ENCODE assay signal across 8 cellular contexts in genomic region chr9:39474499-39474898, GRCh38.
ATAC-seq lines count a peak whose summit lies in the region.

No MANE protein-coding gene starts in this region.

- ATAC-seq in GM18511 (IDR thresholded peaks at IDR 0.05; ENCODE audit: unreplicated experiment) (peak; percentile 99), GM19025 (IDR thresholded peaks at IDR 0.05; ENCODE audit: low read depth, unreplicated experiment) (peak; percentile 86), GM19467 (IDR thresholded peaks at IDR 0.05; ENCODE audit: unreplicated experiment) (peak; percentile 99), GM21619 (IDR thresholded peaks at IDR 0.05; ENCODE audit: unreplicated experiment) (peak; percentile 99), HG02763 (IDR thresholded peaks at IDR 0.05; ENCODE audit: unreplicated experiment) (peak; percentile 98), HG03039 (IDR thresholded peaks at IDR 0.05; ENCODE audit: unreplicated experiment) (peak; percentile 96), HG03280 (IDR thresholded peaks at IDR 0.05; ENCODE audit: unreplicated experiment) (peak; percentile 96), HG03571 (IDR thresholded peaks at IDR 0.05; ENCODE audit: unreplicated experiment) (peak; percentile 99)

Comparison
In these comparisons a context has a peak if more than half of its experiments do, and no peak if none do; other contexts are left out.
1. Peak in every context shown above with its lines: ATAC-seq.